In genomic region chr10:71988895-71989294, GRCh38 we compare ENCODE assay signal across 1 cellular context. TPM values are rescaled to one million over a fixed set of nuclear protein-coding genes. Genes with fewer than 3 reads are reported as not detected.
"Had no signal": no experiment of that assay in that cellular context is flagged by ENCODE, and none has a peak within 500 bp of the region (broad histone marks: within the 10 kb centered on the region; RNA-seq: fewer than 3 reads in every experiment).

No MANE protein-coding gene starts in this region.

RNA-seq across cellular contexts. Expression of gene CHST3, which starts 24.7 kb away (rescaled TPM):
- polyA plus RNA-seq: immature natural killer cell had no signal
